Comparison of ENCODE assay signal across 11 cellular contexts in genomic region chr2:45922577-45922988, GRCh38.
DNase-seq lines count a peak whose midpoint lies in the region; ATAC-seq and TF ChIP-seq lines count a peak whose summit lies in the region.
"Had no signal": no experiment of that assay in that cellular context is flagged by ENCODE, and none has a peak within 500 bp of the region (broad histone marks: within the 10 kb centered on the region; RNA-seq: fewer than 3 reads in every experiment).

No MANE protein-coding gene starts in this region.

- POLR2A ChIA-PET in AG04450 (lab: Yijun Ruan, JAX): interaction anchor here (0.6 to 0.9 kb wide), 3 partner anchors 12 to 179 kb away, joined by 3 to 4 read pairs (median 4); no protein-coding TSS in a partner anchor

- no peaks in the 10 kb centered on the region for H3K9me3 ChIP-seq in AG04450 (ENCODE audit: control insufficient read depth, insufficient read depth, low read length)

- intact Hi-C loops in Right ventricle myocardium inferior (cut with DNase I): loop anchor here (2.0 kb wide), 2 partner anchors 40 to 100 kb away; no protein-coding TSS in a partner anchor

- CTCF ChIA-PET in AG04450 (lab: Charles Lee): interaction anchor here (0.5 to 2.1 kb wide), 4 partner anchors 8 to 34 kb away, joined by 3 to 9 read pairs (median 3); no protein-coding TSS in a partner anchor

- no peak for TF ChIP-seq CTCF in AG04450 (IDR thresholded peaks at IDR 0.05; ENCODE audit: low read depth, low read length)

- no peak overlapping the region for H3K4me3 ChIP-seq in AG04450 (ENCODE audit: low read depth, low read length)

- ATAC-seq in Right ventricle myocardium inferior (peak; percentile 92), GM18873 (IDR thresholded peaks at IDR 0.05; ENCODE audit: low FRiP score, unreplicated experiment) (no peak), GM21515 (IDR thresholded peaks at IDR 0.05; ENCODE audit: unreplicated experiment) (no peak), GM19395 (IDR thresholded peaks at IDR 0.05; ENCODE audit: unreplicated experiment) (no peak), GM21423 (IDR thresholded peaks at IDR 0.05; ENCODE audit: unreplicated experiment) (no peak)
- ATAC-seq: stimulated activated naive CD8-positive, alpha-beta T cell treated with anti-CD3 and anti-CD28 coated beads, Interleukin-15, amount 100 ng/mL, for 72 hours had no signal

- H3K27ac ChIP-seq in AG04450 (ENCODE audit: low read depth, low read length): no peak overlapping the region

- H3K27me3 ChIP-seq in AG04450 (ENCODE audit: control insufficient read depth, insufficient read depth, low read length): no peaks in the 10 kb centered on the region

- peak; percentile 33 for DNase-seq in AG04450 (ENCODE audit: low read depth, low spot score)
- DNase-seq in NCI-H1092 treated with DMSO at 0.1 percent for 48 hours (lab: John Stamatoyannopoulos, UW): peak; percentile 62
- peak; percentile 74 for DNase-seq in NCI-H82 treated with DMSO at 0.1 percent for 48 hours (lab: John Stamatoyannopoulos, UW; ENCODE audit: unreplicated experiment)
- DNase-seq in Right ventricle myocardium inferior (ENCODE audit: missing footprints): peak; percentile 76
- DNase-seq: MV-4-11; stimulated activated CD4-positive, alpha-beta T cell treated with anti-CD3 and anti-CD28 coated beads, Interleukin-15, amount 100 ng/mL, for 24 hours; stimulated activated naive CD8-positive, alpha-beta T cell treated with anti-CD3 and anti-CD28 coated beads, Interleukin-15, amount 100 ng/mL, for 72 hours had no signal
